Comparison of ENCODE assay signal across 1 cellular context in the genomic region with DNA sequence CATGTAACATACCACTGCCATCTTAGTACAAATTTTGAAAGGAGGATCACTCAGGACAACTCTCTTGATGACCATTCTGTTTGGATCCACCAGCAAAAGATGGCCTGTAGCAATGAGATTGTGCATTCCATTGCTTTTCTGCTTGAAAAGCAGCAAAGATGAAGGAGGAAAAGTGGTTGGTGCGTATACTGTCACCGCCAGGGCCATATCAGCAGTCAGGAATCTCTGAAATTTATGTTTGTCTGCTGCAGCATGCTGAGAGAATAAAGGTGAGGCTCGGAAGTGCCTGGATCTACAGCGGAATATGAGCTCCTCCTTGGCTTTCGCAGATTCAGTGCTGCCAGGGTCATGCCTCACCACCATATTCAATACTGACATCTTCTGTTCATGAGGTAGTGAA.
TF ChIP-seq lines count a peak whose summit lies in the region.

No MANE protein-coding gene starts in this region.

TF ChIP-seq in K562, 482 proteins besides CTCF, POLR2A, EP300 and RAD21:
- TF ChIP-seq ZNF589 (CRISPR knock-in tag; IDR thresholded peaks at IDR 0.05; ENCODE audit: low read depth) (no peak), SMARCB1 (IDR thresholded peaks at IDR 0.05; ENCODE audit: insufficient read length, low read depth) (no peak), ZNF24 (IDR thresholded peaks at IDR 0.05) (no peak), DEAF1 (CRISPR knock-in tag; IDR thresholded peaks at IDR 0.05) (no peak), TBP (optimal IDR thresholded peaks at IDR 0.05; ENCODE audit: low read depth, low read length) (no peak), SOX6 (IDR thresholded peaks at IDR 0.05) (no peak), BACH1 (tag; IDR thresholded peaks at IDR 0.05) (no peak), SIRT6 (IDR thresholded peaks at IDR 0.05; ENCODE audit: low read depth, low read length) (no peak), ZNF263 (CRISPR knock-in tag; IDR thresholded peaks at IDR 0.05; ENCODE audit: borderline replicate concordance) (no peak), KDM4B (IDR thresholded peaks at IDR 0.05; ENCODE audit: borderline replicate concordance in 2 of 2, low read depth in 1 of 2) (no peak), RBM39 (optimal IDR thresholded peaks at IDR 0.05; ENCODE audit: low read depth, low read length) (no peak), HMBOX1 (IDR thresholded peaks at IDR 0.05) (no peak), NUFIP1 (IDR thresholded peaks at IDR 0.05; ENCODE audit: partially characterized antibody) (no peak), CUX1 (CRISPR knock-in tag; IDR thresholded peaks at IDR 0.05) (no peak), RCOR1 (IDR thresholded peaks at IDR 0.05; ENCODE audit: borderline replicate concordance in 1 of 2, low read depth in 2 of 2, low read length in 2 of 2) (no peak), HNRNPH1 (optimal IDR thresholded peaks at IDR 0.05; ENCODE audit: low read depth, low read length) (no peak), HDAC3 (IDR thresholded peaks at IDR 0.05; ENCODE audit: borderline replicate concordance, partially characterized antibody) (no peak), KLF1 (tag; IDR thresholded peaks at IDR 0.05) (no peak)
- TF ChIP-seq, protein P1, sequence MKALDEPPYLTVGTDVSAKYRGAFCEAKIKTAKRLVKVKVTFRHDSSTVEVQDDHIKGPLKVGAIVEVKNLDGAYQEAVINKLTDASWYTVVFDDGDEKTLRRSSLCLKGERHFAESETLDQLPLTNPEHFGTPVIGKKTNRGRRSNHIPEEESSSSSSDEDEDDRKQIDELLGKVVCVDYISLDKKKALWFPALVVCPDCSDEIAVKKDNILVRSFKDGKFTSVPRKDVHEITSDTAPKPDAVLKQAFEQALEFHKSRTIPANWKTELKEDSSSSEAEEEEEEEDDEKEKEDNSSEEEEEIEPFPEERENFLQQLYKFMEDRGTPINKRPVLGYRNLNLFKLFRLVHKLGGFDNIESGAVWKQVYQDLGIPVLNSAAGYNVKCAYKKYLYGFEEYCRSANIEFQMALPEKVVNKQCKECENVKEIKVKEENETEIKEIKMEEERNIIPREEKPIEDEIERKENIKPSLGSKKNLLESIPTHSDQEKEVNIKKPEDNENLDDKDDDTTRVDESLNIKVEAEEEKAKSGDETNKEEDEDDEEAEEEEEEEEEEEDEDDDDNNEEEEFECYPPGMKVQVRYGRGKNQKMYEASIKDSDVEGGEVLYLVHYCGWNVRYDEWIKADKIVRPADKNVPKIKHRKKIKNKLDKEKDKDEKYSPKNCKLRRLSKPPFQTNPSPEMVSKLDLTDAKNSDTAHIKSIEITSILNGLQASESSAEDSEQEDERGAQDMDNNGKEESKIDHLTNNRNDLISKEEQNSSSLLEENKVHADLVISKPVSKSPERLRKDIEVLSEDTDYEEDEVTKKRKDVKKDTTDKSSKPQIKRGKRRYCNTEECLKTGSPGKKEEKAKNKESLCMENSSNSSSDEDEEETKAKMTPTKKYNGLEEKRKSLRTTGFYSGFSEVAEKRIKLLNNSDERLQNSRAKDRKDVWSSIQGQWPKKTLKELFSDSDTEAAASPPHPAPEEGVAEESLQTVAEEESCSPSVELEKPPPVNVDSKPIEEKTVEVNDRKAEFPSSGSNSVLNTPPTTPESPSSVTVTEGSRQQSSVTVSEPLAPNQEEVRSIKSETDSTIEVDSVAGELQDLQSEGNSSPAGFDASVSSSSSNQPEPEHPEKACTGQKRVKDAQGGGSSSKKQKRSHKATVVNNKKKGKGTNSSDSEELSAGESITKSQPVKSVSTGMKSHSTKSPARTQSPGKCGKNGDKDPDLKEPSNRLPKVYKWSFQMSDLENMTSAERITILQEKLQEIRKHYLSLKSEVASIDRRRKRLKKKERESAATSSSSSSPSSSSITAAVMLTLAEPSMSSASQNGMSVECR (CRISPR knock-in tag; IDR thresholded peaks at IDR 0.05) = no peak
- TF ChIP-seq, protein P2, sequence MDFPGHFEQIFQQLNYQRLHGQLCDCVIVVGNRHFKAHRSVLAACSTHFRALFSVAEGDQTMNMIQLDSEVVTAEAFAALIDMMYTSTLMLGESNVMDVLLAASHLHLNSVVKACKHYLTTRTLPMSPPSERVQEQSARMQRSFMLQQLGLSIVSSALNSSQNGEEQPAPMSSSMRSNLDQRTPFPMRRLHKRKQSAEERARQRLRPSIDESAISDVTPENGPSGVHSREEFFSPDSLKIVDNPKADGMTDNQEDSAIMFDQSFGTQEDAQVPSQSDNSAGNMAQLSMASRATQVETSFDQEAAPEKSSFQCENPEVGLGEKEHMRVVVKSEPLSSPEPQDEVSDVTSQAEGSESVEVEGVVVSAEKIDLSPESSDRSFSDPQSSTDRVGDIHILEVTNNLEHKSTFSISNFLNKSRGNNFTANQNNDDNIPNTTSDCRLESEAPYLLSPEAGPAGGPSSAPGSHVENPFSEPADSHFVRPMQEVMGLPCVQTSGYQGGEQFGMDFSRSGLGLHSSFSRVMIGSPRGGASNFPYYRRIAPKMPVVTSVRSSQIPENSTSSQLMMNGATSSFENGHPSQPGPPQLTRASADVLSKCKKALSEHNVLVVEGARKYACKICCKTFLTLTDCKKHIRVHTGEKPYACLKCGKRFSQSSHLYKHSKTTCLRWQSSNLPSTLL (IDR thresholded peaks at IDR 0.05) = no peak
